In genomic region chr21:41832230-41833137, GRCh38 we compare ENCODE assay signal across 1 cellular context.
TF ChIP-seq lines count a peak whose summit lies in the region.

No MANE protein-coding gene starts in this region.

TF ChIP-seq in GM12878, 131 proteins besides CTCF, POLR2A, EP300 and RAD21 (continued from another document):
- TF ChIP-seq HSF1 (IDR thresholded peaks at IDR 0.05; ENCODE audit: low read depth, low read length) (no peak), HCFC1 (IDR thresholded peaks at IDR 0.05; ENCODE audit: low read length) (no peak), RB1 (IDR thresholded peaks at IDR 0.05; ENCODE audit: borderline replicate concordance) (no peak), FOXK2 (IDR thresholded peaks at IDR 0.05) (no peak), KAT2A (conservative IDR thresholded peaks at IDR 0.05; ENCODE audit: control insufficient read depth, low read depth, low read length) (no peak), ZNF207 (IDR thresholded peaks at IDR 0.05; ENCODE audit: borderline replicate concordance) (no peak), BHLHE40 (IDR thresholded peaks at IDR 0.05; ENCODE audit: borderline replicate concordance in 1 of 2, low read depth in 2 of 2, low read length in 1 of 2) (no peak), STAT3 (IDR thresholded peaks at IDR 0.05; ENCODE audit: low read depth, low read length) (no peak), SMAD1 (IDR thresholded peaks at IDR 0.05; ENCODE audit: low read depth, partially characterized antibody) (no peak), E2F8 (IDR thresholded peaks at IDR 0.05; ENCODE audit: low read depth, partially characterized antibody) (no peak), SP1 (IDR thresholded peaks at IDR 0.05; ENCODE audit: low read depth, low read length) (no peak), MLLT1 (IDR thresholded peaks at IDR 0.05) (no peak)
